In the genomic region with DNA sequence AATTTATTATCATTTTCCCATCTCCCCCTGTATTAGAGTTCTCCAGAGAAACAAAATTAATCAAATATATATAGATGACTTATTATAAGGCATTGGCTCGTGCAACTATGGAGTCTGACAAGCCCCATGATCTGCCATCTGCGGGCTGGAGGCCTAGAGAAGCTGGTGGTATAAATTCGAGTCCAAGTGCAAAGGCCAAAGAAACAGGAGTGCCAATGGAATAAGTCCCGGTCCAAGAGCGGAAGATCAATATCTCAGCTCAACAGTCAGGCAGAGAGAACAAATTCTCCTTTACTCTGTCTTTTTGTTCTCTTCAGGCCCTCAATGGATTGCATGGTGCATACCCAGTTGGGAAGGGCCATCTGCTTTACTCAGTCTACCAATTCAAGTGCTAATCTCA, we compare ENCODE assay signal across 9 cellular contexts.
"Had no signal": no experiment of that assay in that cellular context is flagged by ENCODE, and none has a peak within 500 bp of the region (broad histone marks: within the 10 kb centered on the region; RNA-seq: fewer than 3 reads in every experiment).

No MANE protein-coding gene starts in this region.

- H3K9me3 ChIP-seq: HAP-1 had no signal

- ATAC-seq: HCT116, K562 had no signal

- DNase-seq: GM23248, GOT3, H7, HFFc6, IMR-90 had no signal

- H3K4me1 ChIP-seq: HAP-1 had no signal

- H3K27ac ChIP-seq: GM23248, HL-60 had no signal

- H3K9ac ChIP-seq: GM23248 had no signal

- H3K36me3 ChIP-seq: HAP-1 had no signal

- H3K4me3 ChIP-seq: GM23248, HAP-1, K562 had no signal
